In the genomic region with DNA sequence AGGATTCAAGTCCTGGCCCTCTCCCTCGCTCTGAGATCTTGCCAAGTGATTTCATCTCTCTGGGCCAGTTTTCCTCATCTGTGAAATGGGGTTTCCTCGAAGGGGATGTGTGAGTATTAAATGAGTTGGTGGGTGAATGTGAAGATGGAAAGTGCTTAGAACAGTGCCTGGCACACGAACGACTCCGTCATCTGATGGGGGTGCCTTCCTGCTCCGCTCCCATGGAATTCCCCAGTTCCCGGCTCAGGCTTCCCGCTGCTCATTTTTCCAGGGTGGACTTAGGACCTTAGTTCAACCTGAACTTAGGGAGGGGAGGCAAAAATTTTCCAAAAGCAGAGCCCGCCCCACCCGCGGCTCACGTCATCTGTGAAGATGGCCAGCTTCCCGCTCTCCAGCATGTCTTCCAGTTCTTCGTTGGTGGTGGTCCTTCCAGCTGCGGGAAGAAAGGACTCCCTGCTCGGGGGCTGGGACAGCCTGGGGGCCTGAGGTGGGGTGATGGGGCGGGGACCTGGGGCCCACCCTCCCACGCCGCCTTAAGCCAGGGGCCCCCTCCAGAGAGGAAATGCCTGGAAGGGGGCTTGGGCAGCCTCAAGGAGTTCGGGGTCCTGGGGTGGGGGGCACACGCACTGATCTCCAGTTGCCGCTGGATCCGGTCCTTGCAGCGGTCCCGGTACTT, we compare ENCODE assay signal across 6 cellular contexts.
A peak's percentile ranks its signal among the peaks of the same experiment; 100 is the strongest.
DNase-seq lines count a peak whose midpoint lies in the region; ATAC-seq and TF ChIP-seq lines count a peak whose summit lies in the region.

No MANE protein-coding gene starts in this region.

- H2AFZ ChIP-seq in OCI-LY3 (ENCODE audit: low read depth, low read length) = peak overlapping the region; percentile 94

- H3K9ac ChIP-seq in OCI-LY3 (ENCODE audit: low read length) = peak overlapping the region; percentile 97

- H3K4me3 ChIP-seq in AG10803 (ENCODE audit: low read length) = peak overlapping the region; percentile 76
- H3K4me3 ChIP-seq in OCI-LY3 (ENCODE audit: low read length) = peak overlapping the region; percentile 94
- peak overlapping the region; percentile 46; the same call in 1 of the 2 replicates for H3K4me3 ChIP-seq in iPS DF 6.9 (ENCODE audit: low read length)

- no peaks in the 10 kb centered on the region for H3K9me3 ChIP-seq in OCI-LY3 (ENCODE audit: insufficient read depth, low read length)
- H3K9me3 ChIP-seq in iPS DF 6.9 (ENCODE audit: control insufficient read depth, insufficient read depth, low read length) = no peaks in the 10 kb centered on the region

- TF ChIP-seq CTCF in AG10803 (conservative IDR thresholded peaks at IDR 0.05; ENCODE audit: low read length) (no peak), OCI-LY3 (IDR thresholded peaks at IDR 0.05; ENCODE audit: low read depth, low read length) (no peak)

- H3K27ac ChIP-seq in OCI-LY3 (ENCODE audit: low read length) = peak overlapping the region; percentile 63
- no peak overlapping the region for H3K27ac ChIP-seq in iPS DF 6.9 (ENCODE audit: low read length)

- H3K79me2 ChIP-seq in OCI-LY3 (ENCODE audit: low read length) = no peaks in the 10 kb centered on the region

- peak overlapping the region; percentile 100 for H3K4me2 ChIP-seq in OCI-LY3 (ENCODE audit: low read length)

- H3K27me3 ChIP-seq in OCI-LY3 (ENCODE audit: low read depth, low read length) (0 out of 2 replicates have a peak, but pooled peaks cover 7% of the 10 kb centered on the region), iPS DF 6.9 (ENCODE audit: control insufficient read depth, insufficient read depth, low read length) (no peaks in the 10 kb centered on the region)

- ATAC-seq in GM18519 (IDR thresholded peaks at IDR 0.05; ENCODE audit: low FRiP score, unreplicated experiment) = no peak

- H3K36me3 ChIP-seq in OCI-LY3 (replicated peaks; ENCODE audit: low read depth, low read length) (no peaks in the 10 kb centered on the region), iPS DF 6.9 (ENCODE audit: control insufficient read depth, insufficient read depth, low read length) (no peaks in the 10 kb centered on the region)

- H3K4me1 ChIP-seq in OCI-LY3 (ENCODE audit: low read length) (peaks cover 19% of the 10 kb centered on the region; the same call in 1 of the 2 replicates), iPS DF 6.9 (ENCODE audit: control insufficient read depth, insufficient read depth, low read length) (peaks cover 3% of the 10 kb centered on the region; the same call in 1 of the 2 replicates)

- WGBS in iPS DF 6.9 (ENCODE audit: insufficient coverage, insufficient read length) = no CpG with 5 or more reads among the region's 25 CpGs

- DNase-seq in AG10803 (ENCODE audit: low read depth) = peak; percentile 37
- DNase-seq in iPS DF 6.9 (ENCODE audit: low read depth, low spot score) = no peak
- no peak for DNase-seq in COLO829 (ENCODE audit: low spot score)
- DNase-seq in NCI-H146 (lab: John Stamatoyannopoulos, UW) = no peak

- H4K20me1 ChIP-seq in OCI-LY3 (ENCODE audit: insufficient read depth, low read length) = no peaks in the 10 kb centered on the region
